Comparison of ENCODE assay signal across 23 cellular contexts in genomic region chr10:113037222-113037621, GRCh38.
"Had no signal": no experiment of that assay in that cellular context is flagged by ENCODE, and none has a peak within 500 bp of the region (broad histone marks: within the 10 kb centered on the region; RNA-seq: fewer than 3 reads in every experiment).

No MANE protein-coding gene starts in this region.

- H3K4me1 ChIP-seq: parathyroid adenoma, uterus had no signal

- H3K27ac ChIP-seq: cardiac muscle cell, esophagus muscularis mucosa, gastrocnemius medialis, parathyroid adenoma, right atrium auricular region, uterus had no signal

- H3K9ac ChIP-seq: parathyroid adenoma had no signal

- DNase-seq: activated CD4-positive, alpha-beta T cell treated with anti-CD3 and anti-CD28 coated beads for 36 hours; activated CD4-positive, CD25-positive, alpha-beta regulatory T cell; activated CD8-positive, alpha-beta memory T cell treated with anti-CD3 and anti-CD28 coated beads, Interleukin-2, amount 10 ng/mL, durations not matched to agents 7 days and 5 days; activated CD8-positive, alpha-beta T cell treated with anti-CD3 and anti-CD28 coated beads, Interleukin-2, amount 10 ng/mL, durations not matched to agents 7 days and 5 days; activated T-cell treated with anti-CD3 and anti-CD28 coated beads, Interleukin-2, amount 50 U/mL, for 48 hours; anterior cingulate cortex; cerebellar nuclear complex; cortex of kidney; endodermal cell; gastrocnemius medialis; glutamatergic neuron; islet precursor cell; naive thymus-derived CD8-positive, alpha-beta T cell; nucleus accumbens; stimulated activated CD4-positive, alpha-beta T cell treated with anti-CD3 and anti-CD28 coated beads, Interleukin-15, amount 100 ng/mL, for 24 hours; stimulated activated CD4-positive, alpha-beta T cell treated with anti-CD3 and anti-CD28 coated beads, Interleukin-2, amount 100 ng/mL, for 24 hours; stimulated activated naive CD4-positive, alpha-beta T cell; T-cell; uterus had no signal

- H2AFZ ChIP-seq: parathyroid adenoma had no signal

- H3K36me3 ChIP-seq: esophagus muscularis mucosa, gastrocnemius medialis, right atrium auricular region, uterus had no signal

- ATAC-seq: activated CD4-positive, alpha-beta T cell treated with anti-CD3 and anti-CD28 coated beads for 36 hours; activated CD8-positive, alpha-beta memory T cell treated with anti-CD3 and anti-CD28 coated beads, Interleukin-2, amount 10 ng/mL, durations not matched to agents 7 days and 5 days; activated CD8-positive, alpha-beta T cell treated with anti-CD3 and anti-CD28 coated beads, Interleukin-2, amount 10 ng/mL, durations not matched to agents 7 days and 5 days; gastrocnemius medialis; naive thymus-derived CD8-positive, alpha-beta T cell; T-cell had no signal

- H3K9me3 ChIP-seq: esophagus muscularis mucosa, gastrocnemius medialis, right atrium auricular region, uterus had no signal

- H3K4me3 ChIP-seq: cardiac muscle cell, esophagus muscularis mucosa, gastrocnemius medialis, right atrium auricular region, uterus had no signal

- H3K27me3 ChIP-seq: cardiac muscle cell, esophagus muscularis mucosa, gastrocnemius medialis, right atrium auricular region, uterus had no signal
